ENCODE assay signal across 17 cellular contexts in genomic region chr4:186074189-186074588, GRCh38. TPM values are rescaled to one million over a fixed set of nuclear protein-coding genes. Genes with fewer than 3 reads are reported as not detected.
A peak's percentile ranks its signal among the peaks of the same experiment; 100 is the strongest.
DNase-seq lines count a peak whose midpoint lies in the region; ATAC-seq, FAIRE-seq and TF ChIP-seq lines count a peak whose summit lies in the region.
"Had no signal": no experiment of that assay in that cellular context is flagged by ENCODE, and none has a peak within 500 bp of the region (broad histone marks: within the 10 kb centered on the region; RNA-seq: fewer than 3 reads in every experiment).

No MANE protein-coding gene starts in this region.

- no peak for TF ChIP-seq RAD21 in K562 (CRISPR knock-in tag; conservative IDR thresholded peaks at IDR 0.05 in 1 of 2, IDR thresholded peaks at IDR 0.05 in 1 of 2)

- H3K27me3 ChIP-seq in K562 (ENCODE audit: control insufficient read depth in 2 of 2, insufficient read depth in 2 of 2, low read length in 2 of 2): peaks cover 3 to 12% of the 10 kb centered on the region in 2 experiments
- H3K27me3 ChIP-seq: hepatocyte, tibial artery had no signal

- no peak overlapping the region for H3K27ac ChIP-seq in K562 (ENCODE audit: extremely low read depth, low read depth, low read length)
- H3K27ac ChIP-seq: hepatocyte, tibial artery had no signal

- DNase-seq in DMS153 treated with DMSO at 0.1 percent for 48 hours (lab: John Stamatoyannopoulos, UW; ENCODE audit: unreplicated experiment): peak; percentile 14
- no peak for DNase-seq in K562 (ENCODE audit: extremely low read depth in 1 of 4, low spot score in 3 of 4)
- DNase-seq in left lobe of liver (ENCODE audit: low spot score): no peak
- DNase-seq in putamen (ENCODE audit: low spot score): peak; percentile 27
- no peak for DNase-seq in NCI-H128 (lab: John Stamatoyannopoulos, UW; ENCODE audit: unreplicated experiment)
- no peak for DNase-seq in activated T-cell treated with anti-CD3 and anti-CD28 coated beads, Interleukin-2, amount 50 U/mL, for 48 hours
- DNase-seq in GM10266 (ENCODE audit: extremely low spot score): no peak
- no peak for DNase-seq in activated CD4-positive, alpha-beta T cell treated with anti-CD3 and anti-CD28 coated beads for 48 hours
- DNase-seq: activated CD4-positive, CD25-positive, alpha-beta regulatory T cell treated with anti-CD3 and anti-CD28 coated beads, Interleukin-2, amount 50 U/mL, for 72 hours; activated CD8-positive, alpha-beta memory T cell treated with anti-CD3 and anti-CD28 coated beads for 24 hours; activated T-cell treated with anti-CD3 and anti-CD28 coated beads, Interleukin-2, amount 50 U/mL, for 72 hours; NCI-H345; stimulated activated naive CD4-positive, alpha-beta T cell; tibial artery had no signal

- no peak for FAIRE-seq in K562 (lab: Jason Lieb, UNC)
- FAIRE-seq: keratinocyte had no signal

- 3% methylated on average over 7 of the region's 7 CpGs for WGBS in K562 (ENCODE audit: insufficient coverage, low coverage, missing lambda C conversion rate)

- ATAC-seq in K562: peak; percentile 48; the same call in 1 of the 3 replicates
- ATAC-seq in left lobe of liver: peak; percentile 42
- ATAC-seq: activated T-cell treated with anti-CD3 and anti-CD28 coated beads, Interleukin-2, amount 50 U/mL, for 72 hours had no signal

- POLR2A ChIA-PET in K562 (lab: Yijun Ruan, JAX): no interaction called here

- no peaks in the 10 kb centered on the region for H4K20me1 ChIP-seq in K562 (replicated peaks; ENCODE audit: control insufficient read depth, insufficient read depth, low read length)

- TF ChIP-seq POLR2A in K562 (conservative IDR thresholded peaks at IDR 0.05): no peak

- in situ Hi-C loops in K562 (cut with MboI): no loop called here

- H3K9me1 ChIP-seq in K562 (ENCODE audit: control insufficient read depth, insufficient read depth, low read length): no peaks in the 10 kb centered on the region

- H3K79me2 ChIP-seq in K562 (ENCODE audit: control insufficient read depth, insufficient read depth, low read length): no peaks in the 10 kb centered on the region
- H3K79me2 ChIP-seq: hepatocyte had no signal

- no peak overlapping the region for H2AFZ ChIP-seq in K562 (ENCODE audit: low read depth, low read length)
- H2AFZ ChIP-seq: hepatocyte had no signal

- H3K4me3 ChIP-seq in K562: no peak overlapping the region
- H3K4me3 ChIP-seq: hepatocyte, tibial artery had no signal

- no peaks in the 10 kb centered on the region for H3K9me3 ChIP-seq in K562 (replicated peaks; ENCODE audit: control insufficient read depth, insufficient read depth, low read depth, low read length)
- H3K9me3 ChIP-seq: tibial artery had no signal

- no peaks in the 10 kb centered on the region for H3K4me1 ChIP-seq in K562 (replicated peaks in 1 of 2; ENCODE audit: control insufficient read depth in 2 of 2, insufficient read depth in 2 of 2, low read length in 2 of 2)

- H3K36me3 ChIP-seq in K562 (ENCODE audit: control insufficient read depth, insufficient read depth, low read length): no peaks in the 10 kb centered on the region

- BruUV-seq in K562 (replicated peaks; lab: Mats Ljungman, UMichigan): no TSS peak

- H3K4me2 ChIP-seq in K562 (ENCODE audit: insufficient read depth, low read length): no peak overlapping the region
- H3K4me2 ChIP-seq: hepatocyte had no signal

- TF ChIP-seq CTCF in K562 (IDR thresholded peaks at IDR 0.05 in 2 of 3, conservative IDR thresholded peaks at IDR 0.05 in 1 of 3; ENCODE audit: insufficient read depth in 2 of 3, low read depth in 1 of 3, low read length in 3 of 3): no peak
- no peak for TF ChIP-seq CTCF in GM10266 (IDR thresholded peaks at IDR 0.05; ENCODE audit: control insufficient read depth, insufficient read depth, low read depth, missing control alignments)

- H3K9ac ChIP-seq in K562 (ENCODE audit: insufficient read depth in 1 of 2, low read depth in 2 of 2, low read length in 2 of 2): no peak overlapping the region

- no peak for TF ChIP-seq EP300 in K562 (IDR thresholded peaks at IDR 0.05; ENCODE audit: low read length)

- CTCF ChIA-PET in K562 (lab: Yijun Ruan, JAX; ENCODE audit: low intra/inter-chr PET ratio): no interaction called here

- intact Hi-C loops in K562 (cut with micrococcal nuclease): no loop called here

TF ChIP-seq in K562, 482 proteins besides CTCF, POLR2A, EP300 and RAD21:
- TF ChIP-seq KDM1A (IDR thresholded peaks at IDR 0.05): no peak
- TF ChIP-seq RB1 (IDR thresholded peaks at IDR 0.05; ENCODE audit: low read depth): no peak
- TF ChIP-seq TCFL5 (CRISPR knock-in tag; conservative IDR thresholded peaks at IDR 0.05): no peak
- TF ChIP-seq CBX2 (IDR thresholded peaks at IDR 0.05; ENCODE audit: insufficient read depth, low read length, poor library complexity, severe bottlenecking): no peak
- no peak for TF ChIP-seq HNRNPL (IDR thresholded peaks at IDR 0.05; ENCODE audit: low read depth, low read length)
- no peak for TF ChIP-seq ZKSCAN8 (CRISPR knock-in tag; IDR thresholded peaks at IDR 0.05)

RNA-seq across cellular contexts. Expression of gene TLR3, which starts 5.2 kb away (rescaled TPM):
- not detected in 2 replicates for total RNA-seq in K562 (2011; cell fraction: chromatin; rRNA removed; ENCODE audit: low replicate concordance)
- not detected in 2 replicates for total RNA-seq in K562 (2011; cell fraction: nucleolus; rRNA removed)
- total RNA-seq in K562 (2011; cell fraction: nucleoplasm; rRNA removed): not detected in 2 replicates
- not detected in 2 replicates for total RNA-seq in K562 (2014; rRNA removed)
- 0.13 TPM in 1 of 2 replicates, not detected in the other for total RNA-seq in K562 (2014; rRNA removed; fragmentation: Illumina TruSeq; extraction: Trizol)
- total RNA-seq in K562 (2015; rRNA removed; fragmentation: Illumina TruSeq; extraction: Trizol): not detected in 2 replicates
- not detected in 2 replicates for total RNA-seq in K562 (2021)
- not detected in 2 replicates for polyA plus RNA-seq in K562 (2011; rRNA removed)
- polyA plus RNA-seq in K562 (2011; cell fraction: cytosol; rRNA removed): not detected in 2 replicates
- 0.07 TPM in 1 of 2 replicates, not detected in the other for polyA plus RNA-seq in K562 (2011; cell fraction: nucleus; rRNA removed)
- 0.07 TPM in 1 of 2 replicates, not detected in the other for polyA plus RNA-seq in K562 (2012)
- polyA plus RNA-seq in K562 (2014; fragmentation: Illumina TruSeq; extraction: Trizol): not detected in 2 replicates
- under 1 TPM in 1 of 2 experiments, not detected in 1; 0.01 TPM for polyA plus RNA-seq in K562 (2014; fragmentation: Nextera tagmentation; extraction: Ambion mirVana)
- polyA plus RNA-seq in K562 (2014; rRNA removed): 0.05 TPM in 1 of 2 replicates, not detected in the other
- polyA minus RNA-seq in K562 (2011; rRNA and poly(A)+ RNA removed): not detected in 2 replicates
- polyA minus RNA-seq in K562 (2011; cell fraction: cytosol; rRNA and poly(A)+ RNA removed): not detected in 2 replicates
- not detected in 2 replicates for polyA minus RNA-seq in K562 (2011; cell fraction: nucleus; rRNA and poly(A)+ RNA removed)
- 7.7 TPM for total RNA-seq in left lobe of liver

RNA-seq across cellular contexts. Expression of gene FAM149A, which starts 30.3 kb away (rescaled TPM):
- not detected in 2 replicates for total RNA-seq in K562 (2011; cell fraction: chromatin; rRNA removed; ENCODE audit: low replicate concordance)
- total RNA-seq in K562 (2011; cell fraction: nucleolus; rRNA removed): not detected in 2 replicates
- total RNA-seq in K562 (2011; cell fraction: nucleoplasm; rRNA removed): not detected in 2 replicates
- not detected in 2 replicates for total RNA-seq in K562 (2014; rRNA removed)
- total RNA-seq in K562 (2014; rRNA removed; fragmentation: Illumina TruSeq; extraction: Trizol): not detected in 2 replicates
- total RNA-seq in K562 (2015; rRNA removed; fragmentation: Illumina TruSeq; extraction: Trizol): not detected in 2 replicates
- not detected in 2 replicates for total RNA-seq in K562 (2021)
- polyA plus RNA-seq in K562 (2011; rRNA removed): not detected in 2 replicates
- polyA plus RNA-seq in K562 (2011; cell fraction: cytosol; rRNA removed): not detected in 2 replicates
- polyA plus RNA-seq in K562 (2011; cell fraction: nucleus; rRNA removed): not detected in 2 replicates
- not detected in 2 replicates for polyA plus RNA-seq in K562 (2012)
- not detected in 2 replicates for polyA plus RNA-seq in K562 (2014; fragmentation: Illumina TruSeq; extraction: Trizol)
- polyA plus RNA-seq in K562 (2014; fragmentation: Nextera tagmentation; extraction: Ambion mirVana): not detected
- polyA plus RNA-seq in K562 (2014; rRNA removed): not detected in 2 replicates
- polyA minus RNA-seq in K562 (2011; rRNA and poly(A)+ RNA removed): not detected in 2 replicates
- not detected in 2 replicates for polyA minus RNA-seq in K562 (2011; cell fraction: cytosol; rRNA and poly(A)+ RNA removed)
- polyA minus RNA-seq in K562 (2011; cell fraction: nucleus; rRNA and poly(A)+ RNA removed): not detected in 2 replicates
- total RNA-seq in left lobe of liver: 33.4 TPM
- total RNA-seq: RPMI7951 had no signal

Comparison
In these comparisons a context has a peak if more than half of its experiments do, and no peak if none do; other contexts are left out.
1. DNase-seq: peak in DMS153 treated with DMSO at 0.1 percent for 48 hours (single experiment) and putamen (single experiment); none in K562 (0 of 4), left lobe of liver (single experiment), NCI-H128 (single experiment), activated T-cell treated with anti-CD3 and anti-CD28 coated beads, Interleukin-2, amount 50 U/mL, for 48 hours (0 of 2), GM10266 (single experiment) and activated CD4-positive, alpha-beta T cell treated with anti-CD3 and anti-CD28 coated beads for 48 hours (single experiment).
2. RNA of gene FAM149A, which starts 30.3 kb away (total RNA-seq): 33.4 TPM in left lobe of liver (single experiment); not detected in K562; every median in the first group is over 10 times any median in the second.